ENCODE assay signal across 28 cellular contexts in the genomic region with DNA sequence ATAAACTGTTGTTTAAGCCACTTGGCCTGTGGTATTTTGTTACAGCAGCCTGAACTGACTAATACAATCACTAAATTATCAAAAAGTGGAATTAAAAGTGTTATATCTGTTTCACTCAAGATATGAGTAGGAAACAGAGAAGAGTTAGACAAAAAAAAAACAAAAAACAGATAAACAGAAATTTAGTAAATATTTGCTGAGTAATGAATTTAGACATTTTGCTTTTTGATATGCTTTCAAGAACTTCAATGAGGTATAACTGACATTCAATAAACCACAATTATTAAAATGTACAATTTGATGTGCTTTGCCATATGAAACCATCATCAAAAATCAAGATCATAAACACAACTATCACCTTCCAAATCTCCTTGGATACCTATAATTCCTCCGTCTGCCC.
"Had no signal": no experiment of that assay in that cellular context is flagged by ENCODE, and none has a peak within 500 bp of the region (broad histone marks: within the 10 kb centered on the region; RNA-seq: fewer than 3 reads in every experiment).

No MANE protein-coding gene starts in this region.

- H3K4me3 Mint-ChIP-seq: dendritic cell treated with granulocyte-macrophage colony-stimulating factor and Interleukin-4, amounts not matched to agents 40 ng/mL and 50 ng/mL, for 4 days; effector memory CD8-positive, alpha-beta T cell; endodermal cell; mesothelial cell of epicardium; naive thymus-derived CD4-positive, alpha-beta T cell had no signal

- H3K27ac Mint-ChIP-seq: dendritic cell treated with granulocyte-macrophage colony-stimulating factor and Interleukin-4, amounts not matched to agents 40 ng/mL and 50 ng/mL, for 4 days; effector memory CD8-positive, alpha-beta T cell; endodermal cell; mesothelial cell of epicardium; naive thymus-derived CD4-positive, alpha-beta T cell had no signal

- H3K4me3 ChIP-seq: colonic mucosa, esophagus squamous epithelium, gastrocnemius medialis, heart right ventricle, left lung, lower lobe of right lung, mucosa of descending colon had no signal

- H3K27ac ChIP-seq: colonic mucosa, epithelial cell of prostate, esophagus squamous epithelium, gastrocnemius medialis, heart right ventricle, left lung, lower lobe of right lung had no signal

- H3K4me1 Mint-ChIP-seq: endodermal cell; naive thymus-derived CD4-positive, alpha-beta T cell had no signal

- H3K36me3 Mint-ChIP-seq: mesothelial cell of epicardium; naive thymus-derived CD4-positive, alpha-beta T cell had no signal

- H3K27me3 Mint-ChIP-seq: dendritic cell treated with granulocyte-macrophage colony-stimulating factor and Interleukin-4, amounts not matched to agents 40 ng/mL and 50 ng/mL, for 4 days; effector memory CD8-positive, alpha-beta T cell; naive thymus-derived CD4-positive, alpha-beta T cell had no signal

- DNase-seq: colonic mucosa; cortex of kidney; effector CD8-positive, alpha-beta T cell; effector memory CD8-positive, alpha-beta T cell; endodermal cell; erythroblast; esophagus squamous epithelium; foreskin fibroblast; foreskin melanocyte; gastrocnemius medialis; glutamatergic neuron; head of caudate nucleus; heart right ventricle; hippocampal formation; left cardiac atrium; left lung; left ventricle myocardium superior; lower lobe of right lung; mesenchymal stem cell; mucosa of descending colon; naive thymus-derived CD4-positive, alpha-beta T cell had no signal

- FAIRE-seq: endometrium, islet of Langerhans, keratinocyte had no signal

- H3K9me3 Mint-ChIP-seq: dendritic cell treated with granulocyte-macrophage colony-stimulating factor and Interleukin-4, amounts not matched to agents 40 ng/mL and 50 ng/mL, for 4 days; effector memory CD8-positive, alpha-beta T cell; endodermal cell had no signal

- H3K4me1 ChIP-seq: colonic mucosa, esophagus squamous epithelium, gastrocnemius medialis, heart right ventricle, left lung, lower lobe of right lung had no signal

- H3K9me3 ChIP-seq: colonic mucosa, esophagus squamous epithelium, gastrocnemius medialis, lower lobe of right lung had no signal

- H3K36me3 ChIP-seq: colonic mucosa, esophagus squamous epithelium, gastrocnemius medialis, heart right ventricle, left lung, lower lobe of right lung had no signal

- ATAC-seq: effector memory CD8-positive, alpha-beta T cell; esophagus mucosa; gastrocnemius medialis; heart right ventricle; left cardiac atrium; left lung; left ventricle myocardium superior; lower lobe of right lung; mucosa of descending colon; naive thymus-derived CD4-positive, alpha-beta T cell had no signal

- H3K27me3 ChIP-seq: colonic mucosa, esophagus squamous epithelium, gastrocnemius medialis, heart right ventricle, left lung had no signal
